Comparison of ENCODE assay signal across 1 cellular context in the genomic region with DNA sequence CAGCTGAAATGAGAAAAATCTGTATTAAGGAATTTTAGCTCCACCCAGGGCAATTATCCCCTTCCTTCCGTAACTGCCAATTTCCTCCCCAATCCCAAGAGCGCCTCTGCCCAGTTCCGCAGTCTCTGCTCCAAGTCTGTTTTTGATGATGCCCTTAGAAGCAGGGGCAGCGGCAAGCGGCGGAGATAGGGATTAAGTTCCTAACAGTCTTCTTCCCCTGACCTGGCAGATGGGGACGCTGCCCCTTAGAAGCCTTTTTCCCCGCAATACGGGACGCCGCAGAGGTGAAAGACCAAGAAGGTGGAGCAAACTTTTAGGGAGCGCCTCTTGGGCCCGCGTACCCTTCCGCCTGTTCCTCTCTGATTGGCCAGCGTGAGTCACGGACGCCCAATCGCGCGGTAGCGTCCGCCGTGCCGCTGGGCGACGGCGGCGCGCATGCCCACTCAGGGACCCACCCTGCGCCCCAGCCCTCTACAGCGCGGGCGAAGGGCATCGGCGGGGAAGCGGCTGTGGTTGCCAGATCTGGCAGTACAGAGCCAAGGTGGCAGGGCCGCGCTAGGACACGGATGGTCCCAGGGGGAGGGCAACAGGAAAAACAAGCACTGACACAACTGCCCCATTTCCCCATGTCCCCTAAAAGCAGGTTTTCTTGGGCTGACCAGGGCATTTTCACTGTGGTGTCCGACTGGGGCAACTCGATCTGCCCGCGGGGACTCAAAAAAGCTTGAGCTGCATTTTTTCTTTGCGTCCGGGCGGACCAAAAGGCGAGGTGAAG.
TF ChIP-seq lines count a peak whose summit lies in the region.

No MANE protein-coding gene starts in this region.

TF ChIP-seq in HepG2, 621 proteins besides CTCF, POLR2A, EP300 and RAD21 (continued from another document and continues in another):
- TF ChIP-seq PRDM15 (CRISPR knock-in tag; IDR thresholded peaks at IDR 0.05) (peak; percentile 90), ZNF563 (CRISPR knock-in tag; IDR thresholded peaks at IDR 0.05) (peak; percentile 64; the same call in 1 of the 2 replicates), PHF8 (CRISPR knock-in tag; IDR thresholded peaks at IDR 0.05) (peak; percentile 67), ZFP82 (CRISPR knock-in tag; IDR thresholded peaks at IDR 0.05; ENCODE audit: borderline replicate concordance) (no peak), ZFP36L1 (CRISPR knock-in tag; IDR thresholded peaks at IDR 0.05) (peak; percentile 61; the same call in 1 of the 2 replicates), HNF4A (CRISPR knock-in tag; IDR thresholded peaks at IDR 0.05) (peak; percentile 32), HOXA5 (CRISPR knock-in tag; IDR thresholded peaks at IDR 0.05) (peak; percentile 62; the same call in 1 of the 2 replicates), ZNF790 (CRISPR knock-in tag; IDR thresholded peaks at IDR 0.05; ENCODE audit: borderline replicate concordance) (peak; percentile 56; the same call in 1 of the 2 replicates), MXI1 (IDR thresholded peaks at IDR 0.05; ENCODE audit: borderline replicate concordance, low read depth, low read length) (peak; percentile 59; the same call in 1 of the 3 replicates), ZNF816 (CRISPR knock-in tag; IDR thresholded peaks at IDR 0.05; ENCODE audit: borderline replicate concordance) (no peak; the same call in 1 of the 2 replicates), HNRNPLL (IDR thresholded peaks at IDR 0.05; ENCODE audit: low read depth, low read length, poor library complexity, severe bottlenecking) (peak; percentile 74), YEATS2 (CRISPR knock-in tag; IDR thresholded peaks at IDR 0.05; ENCODE audit: borderline replicate concordance) (peak; percentile 55; the same call in 1 of the 2 replicates), ZNF383 (CRISPR knock-in tag; IDR thresholded peaks at IDR 0.05; ENCODE audit: borderline replicate concordance) (0 out of 2 replicates have a peak, but pooled peaks have one; percentile 25), ZNF709 (CRISPR knock-in tag; IDR thresholded peaks at IDR 0.05) (peak; percentile 25; the same call in 1 of the 2 replicates), ZNF496 (CRISPR knock-in tag; IDR thresholded peaks at IDR 0.05; ENCODE audit: insufficient replicate concordance) (no peak), EHMT2 (IDR thresholded peaks at IDR 0.05; ENCODE audit: borderline replicate concordance, low read depth, low read length) (no peak), ZNF501 (CRISPR knock-in tag; IDR thresholded peaks at IDR 0.05) (peak; percentile 94), BCL6 (CRISPR knock-in tag; IDR thresholded peaks at IDR 0.05) (peak; percentile 11; the same call in 1 of the 2 replicates), CHD4 (IDR thresholded peaks at IDR 0.05; ENCODE audit: borderline replicate concordance, low read length) (peak; percentile 60; the same call in 1 of the 2 replicates), ZNF558 (CRISPR knock-in tag; IDR thresholded peaks at IDR 0.05; ENCODE audit: borderline replicate concordance) (0 out of 2 replicates have a peak, but pooled peaks have one; percentile 12), CREM (IDR thresholded peaks at IDR 0.05) (peak; percentile 36; the same call in 1 of the 2 replicates), CREM (CRISPR knock-in tag; IDR thresholded peaks at IDR 0.05) (no peak), SOX6 (IDR thresholded peaks at IDR 0.05) (no peak), SOX6 (CRISPR knock-in tag; IDR thresholded peaks at IDR 0.05) (0 out of 2 replicates have a peak, but pooled peaks have one; percentile 26), POLR2AphosphoS5 (IDR thresholded peaks at IDR 0.05; ENCODE audit: low read depth, low read length) (peak; percentile 79), ZNF670 (CRISPR knock-in tag; IDR thresholded peaks at IDR 0.05; ENCODE audit: borderline replicate concordance) (0 out of 2 replicates have a peak, but pooled peaks have one; percentile 19), ZNF274 (CRISPR knock-in tag; IDR thresholded peaks at IDR 0.05) (peak; percentile 86), ELF1 (CRISPR knock-in tag; IDR thresholded peaks at IDR 0.05) (peak; percentile 47), HOXA3 (CRISPR knock-in tag; IDR thresholded peaks at IDR 0.05) (peak; percentile 62), MAF1 (CRISPR knock-in tag; IDR thresholded peaks at IDR 0.05; ENCODE audit: borderline replicate concordance) (no peak), ZBTB38 (CRISPR knock-in tag; IDR thresholded peaks at IDR 0.05) (no peak), GATAD1 (CRISPR knock-in tag; IDR thresholded peaks at IDR 0.05) (no peak; the same call in none of the 2 replicates), ZNF724P (CRISPR knock-in tag; IDR thresholded peaks at IDR 0.05; ENCODE audit: borderline replicate concordance) (no peak), NONO (IDR thresholded peaks at IDR 0.05) (no peak), NONO (CRISPR knock-in tag; conservative IDR thresholded peaks at IDR 0.05) (peak; percentile 79; the same call in 1 of the 2 replicates), ZSCAN25 (CRISPR knock-in tag; IDR thresholded peaks at IDR 0.05) (0 out of 2 replicates have a peak, but pooled peaks have one; percentile 15), GABPA (IDR thresholded peaks at IDR 0.05; ENCODE audit: low read depth, low read length) (peak; percentile 9; the same call in 1 of the 2 replicates), GABPA (CRISPR knock-in tag; IDR thresholded peaks at IDR 0.05; ENCODE audit: low read depth) (peak; percentile 23; the same call in 1 of the 2 replicates)
- TF ChIP-seq, protein P1, sequence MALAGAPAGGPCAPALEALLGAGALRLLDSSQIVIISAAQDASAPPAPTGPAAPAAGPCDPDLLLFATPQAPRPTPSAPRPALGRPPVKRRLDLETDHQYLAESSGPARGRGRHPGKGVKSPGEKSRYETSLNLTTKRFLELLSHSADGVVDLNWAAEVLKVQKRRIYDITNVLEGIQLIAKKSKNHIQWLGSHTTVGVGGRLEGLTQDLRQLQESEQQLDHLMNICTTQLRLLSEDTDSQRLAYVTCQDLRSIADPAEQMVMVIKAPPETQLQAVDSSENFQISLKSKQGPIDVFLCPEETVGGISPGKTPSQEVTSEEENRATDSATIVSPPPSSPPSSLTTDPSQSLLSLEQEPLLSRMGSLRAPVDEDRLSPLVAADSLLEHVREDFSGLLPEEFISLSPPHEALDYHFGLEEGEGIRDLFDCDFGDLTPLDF (CRISPR knock-in tag; IDR thresholded peaks at IDR 0.05), result peak; percentile 75
- TF ChIP-seq, protein P2, sequence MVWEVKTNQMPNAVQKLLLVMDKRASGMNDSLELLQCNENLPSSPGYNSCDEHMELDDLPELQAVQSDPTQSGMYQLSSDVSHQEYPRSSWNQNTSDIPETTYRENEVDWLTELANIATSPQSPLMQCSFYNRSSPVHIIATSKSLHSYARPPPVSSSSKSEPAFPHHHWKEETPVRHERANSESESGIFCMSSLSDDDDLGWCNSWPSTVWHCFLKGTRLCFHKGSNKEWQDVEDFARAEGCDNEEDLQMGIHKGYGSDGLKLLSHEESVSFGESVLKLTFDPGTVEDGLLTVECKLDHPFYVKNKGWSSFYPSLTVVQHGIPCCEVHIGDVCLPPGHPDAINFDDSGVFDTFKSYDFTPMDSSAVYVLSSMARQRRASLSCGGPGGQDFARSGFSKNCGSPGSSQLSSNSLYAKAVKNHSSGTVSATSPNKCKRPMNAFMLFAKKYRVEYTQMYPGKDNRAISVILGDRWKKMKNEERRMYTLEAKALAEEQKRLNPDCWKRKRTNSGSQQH (CRISPR knock-in tag; IDR thresholded peaks at IDR 0.05; ENCODE audit: low read depth), result peak; percentile 24; the same call in 1 of the 2 replicates
- TF ChIP-seq, protein P3, sequence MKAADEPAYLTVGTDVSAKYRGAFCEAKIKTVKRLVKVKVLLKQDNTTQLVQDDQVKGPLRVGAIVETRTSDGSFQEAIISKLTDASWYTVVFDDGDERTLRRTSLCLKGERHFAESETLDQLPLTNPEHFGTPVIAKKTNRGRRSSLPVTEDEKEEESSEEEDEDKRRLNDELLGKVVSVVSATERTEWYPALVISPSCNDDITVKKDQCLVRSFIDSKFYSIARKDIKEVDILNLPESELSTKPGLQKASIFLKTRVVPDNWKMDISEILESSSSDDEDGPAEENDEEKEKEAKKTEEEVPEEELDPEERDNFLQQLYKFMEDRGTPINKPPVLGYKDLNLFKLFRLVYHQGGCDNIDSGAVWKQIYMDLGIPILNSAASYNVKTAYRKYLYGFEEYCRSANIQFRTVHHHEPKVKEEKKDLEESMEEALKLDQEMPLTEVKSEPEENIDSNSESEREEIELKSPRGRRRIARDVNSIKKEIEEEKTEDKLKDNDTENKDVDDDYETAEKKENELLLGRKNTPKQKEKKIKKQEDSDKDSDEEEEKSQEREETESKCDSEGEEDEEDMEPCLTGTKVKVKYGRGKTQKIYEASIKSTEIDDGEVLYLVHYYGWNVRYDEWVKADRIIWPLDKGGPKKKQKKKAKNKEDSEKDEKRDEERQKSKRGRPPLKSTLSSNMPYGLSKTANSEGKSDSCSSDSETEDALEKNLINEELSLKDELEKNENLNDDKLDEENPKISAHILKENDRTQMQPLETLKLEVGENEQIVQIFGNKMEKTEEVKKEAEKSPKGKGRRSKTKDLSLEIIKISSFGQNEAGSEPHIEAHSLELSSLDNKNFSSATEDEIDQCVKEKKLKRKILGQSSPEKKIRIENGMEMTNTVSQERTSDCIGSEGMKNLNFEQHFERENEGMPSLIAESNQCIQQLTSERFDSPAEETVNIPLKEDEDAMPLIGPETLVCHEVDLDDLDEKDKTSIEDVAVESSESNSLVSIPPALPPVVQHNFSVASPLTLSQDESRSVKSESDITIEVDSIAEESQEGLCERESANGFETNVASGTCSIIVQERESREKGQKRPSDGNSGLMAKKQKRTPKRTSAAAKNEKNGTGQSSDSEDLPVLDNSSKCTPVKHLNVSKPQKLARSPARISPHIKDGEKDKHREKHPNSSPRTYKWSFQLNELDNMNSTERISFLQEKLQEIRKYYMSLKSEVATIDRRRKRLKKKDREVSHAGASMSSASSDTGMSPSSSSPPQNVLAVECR (CRISPR knock-in tag; IDR thresholded peaks at IDR 0.05; ENCODE audit: borderline replicate concordance), result peak; percentile 78; the same call in 1 of the 2 replicates
- TF ChIP-seq, protein P4, sequence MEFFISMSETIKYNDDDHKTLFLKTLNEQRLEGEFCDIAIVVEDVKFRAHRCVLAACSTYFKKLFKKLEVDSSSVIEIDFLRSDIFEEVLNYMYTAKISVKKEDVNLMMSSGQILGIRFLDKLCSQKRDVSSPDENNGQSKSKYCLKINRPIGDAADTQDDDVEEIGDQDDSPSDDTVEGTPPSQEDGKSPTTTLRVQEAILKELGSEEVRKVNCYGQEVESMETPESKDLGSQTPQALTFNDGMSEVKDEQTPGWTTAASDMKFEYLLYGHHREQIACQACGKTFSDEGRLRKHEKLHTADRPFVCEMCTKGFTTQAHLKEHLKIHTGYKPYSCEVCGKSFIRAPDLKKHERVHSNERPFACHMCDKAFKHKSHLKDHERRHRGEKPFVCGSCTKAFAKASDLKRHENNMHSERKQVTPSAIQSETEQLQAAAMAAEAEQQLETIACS (CRISPR knock-in tag; IDR thresholded peaks at IDR 0.05), result no peak; the same call in none of the 2 replicates
- TF ChIP-seq, protein P5, sequence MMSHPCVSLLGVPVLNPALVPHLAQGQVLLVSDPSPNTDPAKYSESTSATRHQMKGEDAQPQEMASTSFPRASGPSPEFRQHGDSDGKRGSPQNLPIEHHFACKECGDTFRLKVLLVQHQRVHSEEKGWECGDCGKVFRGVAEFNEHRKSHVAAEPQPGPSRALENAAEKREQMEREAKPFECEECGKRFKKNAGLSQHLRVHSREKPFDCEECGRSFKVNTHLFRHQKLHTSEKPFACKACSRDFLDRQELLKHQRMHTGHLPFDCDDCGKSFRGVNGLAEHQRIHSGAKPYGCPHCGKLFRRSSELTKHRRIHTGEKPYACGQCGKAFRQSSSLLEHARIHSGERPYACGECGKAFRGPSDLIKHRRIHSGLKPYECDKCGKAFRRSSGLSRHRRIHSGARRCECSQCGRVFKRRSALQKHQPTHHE (CRISPR knock-in tag; IDR thresholded peaks at IDR 0.05; ENCODE audit: borderline replicate concordance), result 0 out of 2 replicates have a peak, but pooled peaks have one; percentile 28
- TF ChIP-seq, protein P6, sequence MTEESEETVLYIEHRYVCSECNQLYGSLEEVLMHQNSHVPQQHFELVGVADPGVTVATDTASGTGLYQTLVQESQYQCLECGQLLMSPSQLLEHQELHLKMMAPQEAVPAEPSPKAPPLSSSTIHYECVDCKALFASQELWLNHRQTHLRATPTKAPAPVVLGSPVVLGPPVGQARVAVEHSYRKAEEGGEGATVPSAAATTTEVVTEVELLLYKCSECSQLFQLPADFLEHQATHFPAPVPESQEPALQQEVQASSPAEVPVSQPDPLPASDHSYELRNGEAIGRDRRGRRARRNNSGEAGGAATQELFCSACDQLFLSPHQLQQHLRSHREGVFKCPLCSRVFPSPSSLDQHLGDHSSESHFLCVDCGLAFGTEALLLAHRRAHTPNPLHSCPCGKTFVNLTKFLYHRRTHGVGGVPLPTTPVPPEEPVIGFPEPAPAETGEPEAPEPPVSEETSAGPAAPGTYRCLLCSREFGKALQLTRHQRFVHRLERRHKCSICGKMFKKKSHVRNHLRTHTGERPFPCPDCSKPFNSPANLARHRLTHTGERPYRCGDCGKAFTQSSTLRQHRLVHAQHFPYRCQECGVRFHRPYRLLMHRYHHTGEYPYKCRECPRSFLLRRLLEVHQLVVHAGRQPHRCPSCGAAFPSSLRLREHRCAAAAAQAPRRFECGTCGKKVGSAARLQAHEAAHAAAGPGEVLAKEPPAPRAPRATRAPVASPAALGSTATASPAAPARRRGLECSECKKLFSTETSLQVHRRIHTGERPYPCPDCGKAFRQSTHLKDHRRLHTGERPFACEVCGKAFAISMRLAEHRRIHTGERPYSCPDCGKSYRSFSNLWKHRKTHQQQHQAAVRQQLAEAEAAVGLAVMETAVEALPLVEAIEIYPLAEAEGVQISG (CRISPR knock-in tag; IDR thresholded peaks at IDR 0.05), result peak; percentile 32; the same call in 1 of the 2 replicates
